ENCODE assay signal across 1 cellular context in the genomic region with DNA sequence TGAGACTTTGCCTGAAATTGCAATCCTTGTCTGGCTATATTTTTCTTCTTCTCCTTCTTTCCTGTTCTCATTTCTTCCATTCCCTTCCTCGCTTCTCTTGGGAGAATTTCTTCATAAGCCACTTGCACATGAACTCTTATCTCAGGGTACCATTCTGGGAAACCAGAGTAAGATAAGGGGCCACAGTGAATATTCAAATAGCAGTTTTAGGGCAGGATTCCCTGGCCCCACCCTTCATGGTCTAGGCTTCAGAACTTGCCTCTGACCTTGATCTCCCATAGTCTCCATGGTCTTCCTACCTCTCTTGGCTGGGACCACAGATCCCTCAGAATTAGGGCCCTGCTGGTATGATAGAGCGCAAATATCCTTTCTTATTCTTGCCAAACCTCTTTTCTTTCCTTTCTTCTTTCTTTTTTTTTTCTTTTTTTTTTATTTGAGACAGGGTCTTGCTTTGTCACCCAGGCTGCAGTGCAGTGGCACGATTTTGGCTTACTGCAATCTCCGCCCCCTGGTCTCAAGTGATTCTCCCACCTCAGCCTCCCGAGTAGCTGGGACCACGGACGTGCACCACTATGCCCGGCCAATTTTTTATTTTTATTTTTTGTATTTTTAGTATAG.
A peak's percentile ranks its signal among the peaks of the same experiment; 100 is the strongest.
TF ChIP-seq lines count a peak whose summit lies in the region.

No MANE protein-coding gene starts in this region.

TF ChIP-seq in K562, 482 proteins besides CTCF, POLR2A, EP300 and RAD21 (continued from another document and continues in another):
- TF ChIP-seq, protein P1, sequence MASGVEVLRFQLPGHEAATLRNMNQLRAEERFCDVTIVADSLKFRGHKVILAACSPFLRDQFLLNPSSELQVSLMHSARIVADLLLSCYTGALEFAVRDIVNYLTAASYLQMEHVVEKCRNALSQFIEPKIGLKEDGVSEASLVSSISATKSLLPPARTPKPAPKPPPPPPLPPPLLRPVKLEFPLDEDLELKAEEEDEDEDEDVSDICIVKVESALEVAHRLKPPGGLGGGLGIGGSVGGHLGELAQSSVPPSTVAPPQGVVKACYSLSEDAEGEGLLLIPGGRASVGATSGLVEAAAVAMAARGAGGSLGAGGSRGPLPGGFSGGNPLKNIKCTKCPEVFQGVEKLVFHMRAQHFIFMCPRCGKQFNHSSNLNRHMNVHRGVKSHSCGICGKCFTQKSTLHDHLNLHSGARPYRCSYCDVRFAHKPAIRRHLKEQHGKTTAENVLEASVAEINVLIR (CRISPR knock-in tag; IDR thresholded peaks at IDR 0.05): no peak
- TF ChIP-seq ZBTB17 (CRISPR knock-in tag; IDR thresholded peaks at IDR 0.05): no peak
- no peak for TF ChIP-seq MCM7 (IDR thresholded peaks at IDR 0.05)
- TF ChIP-seq ARID3A (IDR thresholded peaks at IDR 0.05; ENCODE audit: borderline replicate concordance, low read depth, low read length): peak; percentile 72; the same call in 1 of the 2 replicates
- TF ChIP-seq ZNF644 (tag; IDR thresholded peaks at IDR 0.05; ENCODE audit: low read depth): no peak
- no peak for TF ChIP-seq ZNF512 (tag; IDR thresholded peaks at IDR 0.05)
- no peak for TF ChIP-seq RBM25 (IDR thresholded peaks at IDR 0.05; ENCODE audit: low read depth, low read length, severe bottlenecking)
- TF ChIP-seq CREBBP (IDR thresholded peaks at IDR 0.05; ENCODE audit: low read depth, low read length): no peak
- peak; percentile 93 for TF ChIP-seq HDAC2 (IDR thresholded peaks at IDR 0.05)
- TF ChIP-seq XRCC4 (IDR thresholded peaks at IDR 0.05; ENCODE audit: extremely low read depth, insufficient read depth, insufficient read length): no peak
- no peak for TF ChIP-seq TCFL5 (CRISPR knock-in tag; conservative IDR thresholded peaks at IDR 0.05)
- TF ChIP-seq POU5F1 (IDR thresholded peaks at IDR 0.05; ENCODE audit: borderline replicate concordance, low read depth, low read length, partially characterized antibody): no peak
- no peak for TF ChIP-seq SREBF1 (IDR thresholded peaks at IDR 0.05; ENCODE audit: borderline replicate concordance, low read depth, low read length)
- TF ChIP-seq ARID4B (CRISPR knock-in tag; IDR thresholded peaks at IDR 0.05): no peak
- TF ChIP-seq WHSC1 (IDR thresholded peaks at IDR 0.05; ENCODE audit: low read length): no peak
- TF ChIP-seq NFE2L1 (tag; IDR thresholded peaks at IDR 0.05; ENCODE audit: borderline replicate concordance, low read depth): no peak
- TF ChIP-seq CHD1 (IDR thresholded peaks at IDR 0.05; ENCODE audit: low read length): no peak
- TF ChIP-seq MNT (conservative IDR thresholded peaks at IDR 0.05): peak; percentile 47 to 73; a peak in 2 of 4 replicates
- no peak for TF ChIP-seq ETV1 (tag; conservative IDR thresholded peaks at IDR 0.05; ENCODE audit: low read depth)
- TF ChIP-seq, protein P2, sequence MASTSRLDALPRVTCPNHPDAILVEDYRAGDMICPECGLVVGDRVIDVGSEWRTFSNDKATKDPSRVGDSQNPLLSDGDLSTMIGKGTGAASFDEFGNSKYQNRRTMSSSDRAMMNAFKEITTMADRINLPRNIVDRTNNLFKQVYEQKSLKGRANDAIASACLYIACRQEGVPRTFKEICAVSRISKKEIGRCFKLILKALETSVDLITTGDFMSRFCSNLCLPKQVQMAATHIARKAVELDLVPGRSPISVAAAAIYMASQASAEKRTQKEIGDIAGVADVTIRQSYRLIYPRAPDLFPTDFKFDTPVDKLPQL (IDR thresholded peaks at IDR 0.05; ENCODE audit: extremely low read depth, insufficient read length): no peak
- TF ChIP-seq MAFF (IDR thresholded peaks at IDR 0.05; ENCODE audit: low read length): no peak
- TF ChIP-seq RFX7 (CRISPR knock-in tag; IDR thresholded peaks at IDR 0.05): no peak
- TF ChIP-seq, protein P3, sequence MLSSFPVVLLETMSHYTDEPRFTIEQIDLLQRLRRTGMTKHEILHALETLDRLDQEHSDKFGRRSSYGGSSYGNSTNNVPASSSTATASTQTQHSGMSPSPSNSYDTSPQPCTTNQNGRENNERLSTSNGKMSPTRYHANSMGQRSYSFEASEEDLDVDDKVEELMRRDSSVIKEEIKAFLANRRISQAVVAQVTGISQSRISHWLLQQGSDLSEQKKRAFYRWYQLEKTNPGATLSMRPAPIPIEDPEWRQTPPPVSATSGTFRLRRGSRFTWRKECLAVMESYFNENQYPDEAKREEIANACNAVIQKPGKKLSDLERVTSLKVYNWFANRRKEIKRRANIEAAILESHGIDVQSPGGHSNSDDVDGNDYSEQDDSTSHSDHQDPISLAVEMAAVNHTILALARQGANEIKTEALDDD (IDR thresholded peaks at IDR 0.05): peak; percentile 38; the same call in 1 of the 2 replicates
- 0 out of 2 replicates have a peak, but pooled peaks have one; percentile 58 for TF ChIP-seq ERF (CRISPR knock-in tag; IDR thresholded peaks at IDR 0.05)
- TF ChIP-seq IRF2 (CRISPR knock-in tag; IDR thresholded peaks at IDR 0.05): no peak
- peak in 1 of 2 experiments; percentile 77; a peak in 1 of 4 replicates for TF ChIP-seq ZMIZ1 (IDR thresholded peaks at IDR 0.05; ENCODE audit: low read depth in 2 of 2, low read length in 2 of 2)
- no peak for TF ChIP-seq ARID2 (IDR thresholded peaks at IDR 0.05)
- no peak for TF ChIP-seq ZFP30 (CRISPR knock-in tag; IDR thresholded peaks at IDR 0.05; ENCODE audit: borderline replicate concordance)
- no peak for TF ChIP-seq SMC3 (conservative IDR thresholded peaks at IDR 0.05; ENCODE audit: insufficient read depth, low read depth, low read length)
- TF ChIP-seq ZNF778 (CRISPR knock-in tag; IDR thresholded peaks at IDR 0.05): no peak
- TF ChIP-seq, protein P4, sequence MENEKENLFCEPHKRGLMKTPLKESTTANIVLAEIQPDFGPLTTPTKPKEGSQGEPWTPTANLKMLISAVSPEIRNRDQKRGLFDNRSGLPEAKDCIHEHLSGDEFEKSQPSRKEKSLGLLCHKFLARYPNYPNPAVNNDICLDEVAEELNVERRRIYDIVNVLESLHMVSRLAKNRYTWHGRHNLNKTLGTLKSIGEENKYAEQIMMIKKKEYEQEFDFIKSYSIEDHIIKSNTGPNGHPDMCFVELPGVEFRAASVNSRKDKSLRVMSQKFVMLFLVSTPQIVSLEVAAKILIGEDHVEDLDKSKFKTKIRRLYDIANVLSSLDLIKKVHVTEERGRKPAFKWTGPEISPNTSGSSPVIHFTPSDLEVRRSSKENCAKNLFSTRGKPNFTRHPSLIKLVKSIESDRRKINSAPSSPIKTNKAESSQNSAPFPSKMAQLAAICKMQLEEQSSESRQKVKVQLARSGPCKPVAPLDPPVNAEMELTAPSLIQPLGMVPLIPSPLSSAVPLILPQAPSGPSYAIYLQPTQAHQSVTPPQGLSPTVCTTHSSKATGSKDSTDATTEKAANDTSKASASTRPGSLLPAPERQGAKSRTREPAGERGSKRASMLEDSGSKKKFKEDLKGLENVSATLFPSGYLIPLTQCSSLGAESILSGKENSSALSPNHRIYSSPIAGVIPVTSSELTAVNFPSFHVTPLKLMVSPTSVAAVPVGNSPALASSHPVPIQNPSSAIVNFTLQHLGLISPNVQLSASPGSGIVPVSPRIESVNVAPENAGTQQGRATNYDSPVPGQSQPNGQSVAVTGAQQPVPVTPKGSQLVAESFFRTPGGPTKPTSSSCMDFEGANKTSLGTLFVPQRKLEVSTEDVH (IDR thresholded peaks at IDR 0.05; ENCODE audit: low read depth, partially characterized antibody): no peak
- TF ChIP-seq, protein P5, sequence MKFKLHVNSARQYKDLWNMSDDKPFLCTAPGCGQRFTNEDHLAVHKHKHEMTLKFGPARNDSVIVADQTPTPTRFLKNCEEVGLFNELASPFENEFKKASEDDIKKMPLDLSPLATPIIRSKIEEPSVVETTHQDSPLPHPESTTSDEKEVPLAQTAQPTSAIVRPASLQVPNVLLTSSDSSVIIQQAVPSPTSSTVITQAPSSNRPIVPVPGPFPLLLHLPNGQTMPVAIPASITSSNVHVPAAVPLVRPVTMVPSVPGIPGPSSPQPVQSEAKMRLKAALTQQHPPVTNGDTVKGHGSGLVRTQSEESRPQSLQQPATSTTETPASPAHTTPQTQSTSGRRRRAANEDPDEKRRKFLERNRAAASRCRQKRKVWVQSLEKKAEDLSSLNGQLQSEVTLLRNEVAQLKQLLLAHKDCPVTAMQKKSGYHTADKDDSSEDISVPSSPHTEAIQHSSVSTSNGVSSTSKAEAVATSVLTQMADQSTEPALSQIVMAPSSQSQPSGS (CRISPR knock-in tag; IDR thresholded peaks at IDR 0.05): no peak
- TF ChIP-seq TBP (optimal IDR thresholded peaks at IDR 0.05; ENCODE audit: low read depth, low read length): peak; percentile 14
- peak; percentile 36; the same call in 1 of the 2 replicates for TF ChIP-seq BCOR (IDR thresholded peaks at IDR 0.05)
